In the genomic region with DNA sequence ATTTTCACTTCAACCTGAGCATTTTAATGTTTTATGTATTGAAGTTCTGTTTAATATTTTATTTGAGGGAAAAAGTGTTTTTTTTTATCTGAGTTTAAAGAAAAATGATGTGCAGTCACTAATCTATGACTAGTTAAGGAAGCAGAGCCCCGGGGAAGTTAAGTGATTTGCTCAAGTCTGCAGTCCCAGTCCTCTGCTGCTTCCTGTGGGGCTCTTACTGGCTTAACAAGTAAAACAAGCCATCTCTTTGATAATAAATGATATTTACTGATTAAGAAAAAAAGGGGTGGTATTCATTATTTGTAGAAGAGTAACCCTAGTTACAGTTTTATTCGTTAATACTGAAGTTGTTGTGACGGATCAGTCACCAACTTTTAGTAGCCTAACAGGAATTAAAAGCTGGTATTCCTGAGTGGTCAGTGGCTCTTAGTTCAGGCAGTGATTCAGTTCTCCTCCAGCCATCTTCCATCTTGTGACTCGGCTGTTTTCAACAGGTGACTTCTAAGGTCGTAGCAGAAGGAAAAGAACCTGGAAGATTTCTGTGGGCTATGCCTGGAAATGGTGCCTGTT, we compare ENCODE assay signal across 21 cellular contexts. TPM values are rescaled to one million over a fixed set of nuclear protein-coding genes. Genes with fewer than 3 reads are reported as not detected.
DNase-seq lines count a peak whose midpoint lies in the region; ATAC-seq and TF ChIP-seq lines count a peak whose summit lies in the region.
"Had no signal": no experiment of that assay in that cellular context is flagged by ENCODE, and none has a peak within 500 bp of the region (broad histone marks: within the 10 kb centered on the region; RNA-seq: fewer than 3 reads in every experiment).

No MANE protein-coding gene starts in this region.

- H3K27me3 Mint-ChIP-seq in activated naive CD4-positive, alpha-beta T cell treated with anti-CD3 and anti-CD28 coated beads for 36 hours (ENCODE audit: low read depth): no peaks in the 10 kb centered on the region
- H3K27me3 Mint-ChIP-seq in T-helper 1 cell treated with Interleukin-12 subunit alpha and Interleukin-12 subunit beta and Interleukin-4 antibody, amounts not matched to agents 30 μg/mL and 1 μg/mL, for 36 hours (ENCODE audit: low read depth): no peaks in the 10 kb centered on the region
- no peaks in the 10 kb centered on the region for H3K27me3 Mint-ChIP-seq in central memory CD8-positive, alpha-beta T cell
- H3K27me3 Mint-ChIP-seq in stimulated activated memory B cell treated with anti-CD40 and anti-IgM and Interleukin-4, amounts not matched to agents 10 μg/mL and 1 μg/mL and 100 μg/mL, for 72 hours: no peaks in the 10 kb centered on the region

- no peak overlapping the region for H3K4me3 ChIP-seq in prostate gland
- H3K4me3 ChIP-seq: ascending aorta, GM12878, heart left ventricle, sigmoid colon had no signal

- no peaks in the 10 kb centered on the region for H3K36me3 ChIP-seq in prostate gland
- H3K36me3 ChIP-seq: ascending aorta, heart left ventricle, sigmoid colon had no signal

- H3K4me3 Mint-ChIP-seq in activated naive CD4-positive, alpha-beta T cell treated with anti-CD3 and anti-CD28 coated beads for 36 hours: peak overlapping the region; percentile 73
- H3K4me3 Mint-ChIP-seq in T-helper 1 cell treated with Interleukin-12 subunit alpha and Interleukin-12 subunit beta and Interleukin-4 antibody, amounts not matched to agents 30 μg/mL and 1 μg/mL, for 36 hours: no peak overlapping the region
- peak overlapping the region; percentile 56 for H3K4me3 Mint-ChIP-seq in central memory CD8-positive, alpha-beta T cell
- H3K4me3 Mint-ChIP-seq in stimulated activated memory B cell treated with anti-CD40 and anti-IgM and Interleukin-4, amounts not matched to agents 10 μg/mL and 1 μg/mL and 100 μg/mL, for 72 hours: no peak overlapping the region
- H3K4me3 Mint-ChIP-seq: dendritic cell treated with granulocyte-macrophage colony-stimulating factor and Interleukin-4, amounts not matched to agents 40 ng/mL and 50 ng/mL, for 4 days; mesothelial cell of epicardium had no signal

- TF ChIP-seq POLR2A in prostate gland (IDR thresholded peaks at IDR 0.05): no peak

- ATAC-seq in central memory CD8-positive, alpha-beta T cell (replicated peaks; ENCODE audit: extremely low read depth, poor library complexity, severe bottlenecking): no peak
- no peak for ATAC-seq in stimulated activated memory B cell treated with anti-CD40 and anti-IgM and Interleukin-4, amounts not matched to agents 10 μg/mL and 1 μg/mL and 100 μg/mL, for 72 hours
- ATAC-seq: GM12878, heart left ventricle had no signal

- TF ChIP-seq CTCF in prostate gland (IDR thresholded peaks at IDR 0.05): no peak

- 67% methylated on average over 5 of the region's 5 CpGs for WGBS in prostate gland

- H3K27me3 ChIP-seq in prostate gland (replicated peaks; ENCODE audit: insufficient read depth): no peaks in the 10 kb centered on the region
- H3K27me3 ChIP-seq: ascending aorta had no signal

- H3K4me1 Mint-ChIP-seq in activated naive CD4-positive, alpha-beta T cell treated with anti-CD3 and anti-CD28 coated beads for 36 hours (ENCODE audit: low read depth): peaks cover 88% of the 10 kb centered on the region
- peaks cover 77% of the 10 kb centered on the region for H3K4me1 Mint-ChIP-seq in T-helper 1 cell treated with Interleukin-12 subunit alpha and Interleukin-12 subunit beta and Interleukin-4 antibody, amounts not matched to agents 30 μg/mL and 1 μg/mL, for 36 hours (ENCODE audit: low read depth)
- peaks cover 83% of the 10 kb centered on the region for H3K4me1 Mint-ChIP-seq in central memory CD8-positive, alpha-beta T cell
- H3K4me1 Mint-ChIP-seq in stimulated activated memory B cell treated with anti-CD40 and anti-IgM and Interleukin-4, amounts not matched to agents 10 μg/mL and 1 μg/mL and 100 μg/mL, for 72 hours: peaks cover 50% of the 10 kb centered on the region
- H3K4me1 Mint-ChIP-seq: mesothelial cell of epicardium had no signal

- peak; percentile 69 for DNase-seq in activated naive CD4-positive, alpha-beta T cell treated with anti-CD3 and anti-CD28 coated beads for 36 hours
- DNase-seq in activated naive CD4-positive, alpha-beta T cell treated with anti-CD3 and anti-CD28 coated beads, Interleukin-2, amount 50 U/mL, for 16 hours: no peak
- DNase-seq in central memory CD8-positive, alpha-beta T cell (ENCODE audit: low spot score in 2 of 2): no peak
- no peak for DNase-seq in DMS53 (lab: John Stamatoyannopoulos, UW)
- DNase-seq in prostate gland (ENCODE audit: low spot score): no peak
- DNase-seq in NCI-H128 (lab: John Stamatoyannopoulos, UW; ENCODE audit: unreplicated experiment): no peak
- DNase-seq: Caco-2, heart left ventricle, IMR-90, islet precursor cell, MV-4-11, NCI-H2081 treated with DMSO at 0.1 percent for 48 hours, NCI-H524 treated with DMSO at 0.1 percent for 48 hours, occipital lobe, sigmoid colon had no signal

- CTCF ChIA-PET in activated naive CD4-positive, alpha-beta T cell treated with anti-CD3 and anti-CD28 coated beads for 36 hours (lab: Charles Lee): interaction anchor here (1.2 to 1.7 kb wide), 2 partner anchors 20 to 30 kb away, joined by 3 to 7 read pairs; no protein-coding TSS in a partner anchor

- peaks cover 46% of the 10 kb centered on the region for H3K36me3 Mint-ChIP-seq in activated naive CD4-positive, alpha-beta T cell treated with anti-CD3 and anti-CD28 coated beads for 36 hours (ENCODE audit: low read depth)
- H3K36me3 Mint-ChIP-seq in T-helper 1 cell treated with Interleukin-12 subunit alpha and Interleukin-12 subunit beta and Interleukin-4 antibody, amounts not matched to agents 30 μg/mL and 1 μg/mL, for 36 hours (ENCODE audit: low read depth): peaks cover 37% of the 10 kb centered on the region
- peaks cover 48% of the 10 kb centered on the region for H3K36me3 Mint-ChIP-seq in central memory CD8-positive, alpha-beta T cell (ENCODE audit: insufficient read depth)
- peaks cover 34% of the 10 kb centered on the region for H3K36me3 Mint-ChIP-seq in stimulated activated memory B cell treated with anti-CD40 and anti-IgM and Interleukin-4, amounts not matched to agents 10 μg/mL and 1 μg/mL and 100 μg/mL, for 72 hours
- H3K36me3 Mint-ChIP-seq: mesothelial cell of epicardium had no signal

- no peaks in the 10 kb centered on the region for H3K9me3 Mint-ChIP-seq in activated naive CD4-positive, alpha-beta T cell treated with anti-CD3 and anti-CD28 coated beads for 36 hours
- H3K9me3 Mint-ChIP-seq in T-helper 1 cell treated with Interleukin-12 subunit alpha and Interleukin-12 subunit beta and Interleukin-4 antibody, amounts not matched to agents 30 μg/mL and 1 μg/mL, for 36 hours: no peaks in the 10 kb centered on the region
- no peaks in the 10 kb centered on the region for H3K9me3 Mint-ChIP-seq in central memory CD8-positive, alpha-beta T cell
- no peaks in the 10 kb centered on the region for H3K9me3 Mint-ChIP-seq in stimulated activated memory B cell treated with anti-CD40 and anti-IgM and Interleukin-4, amounts not matched to agents 10 μg/mL and 1 μg/mL and 100 μg/mL, for 72 hours
- H3K9me3 Mint-ChIP-seq: dendritic cell treated with granulocyte-macrophage colony-stimulating factor and Interleukin-4, amounts not matched to agents 40 ng/mL and 50 ng/mL, for 4 days had no signal

- peak overlapping the region; percentile 97 for H3K27ac Mint-ChIP-seq in activated naive CD4-positive, alpha-beta T cell treated with anti-CD3 and anti-CD28 coated beads for 36 hours
- H3K27ac Mint-ChIP-seq in T-helper 1 cell treated with Interleukin-12 subunit alpha and Interleukin-12 subunit beta and Interleukin-4 antibody, amounts not matched to agents 30 μg/mL and 1 μg/mL, for 36 hours: peak overlapping the region; percentile 92
- peak overlapping the region; percentile 99 for H3K27ac Mint-ChIP-seq in central memory CD8-positive, alpha-beta T cell (ENCODE audit: low read depth)
- peak overlapping the region; percentile 93 for H3K27ac Mint-ChIP-seq in stimulated activated memory B cell treated with anti-CD40 and anti-IgM and Interleukin-4, amounts not matched to agents 10 μg/mL and 1 μg/mL and 100 μg/mL, for 72 hours
- H3K27ac Mint-ChIP-seq: dendritic cell treated with granulocyte-macrophage colony-stimulating factor and Interleukin-4, amounts not matched to agents 40 ng/mL and 50 ng/mL, for 4 days; mesothelial cell of epicardium had no signal

- no peaks in the 10 kb centered on the region for H3K9me3 ChIP-seq in prostate gland
- H3K9me3 ChIP-seq: ascending aorta, Caco-2, heart left ventricle, sigmoid colon had no signal

- intact Hi-C loops in activated naive CD4-positive, alpha-beta T cell treated with anti-CD3 and anti-CD28 coated beads for 36 hours (cut with micrococcal nuclease): loop anchor here (5.0 to 10.0 kb wide), 3 partner anchors 524 to 1976 kb away; a partner anchor contains a TSS
- intact Hi-C loops in prostate gland (cut with DNase I): no loop called here

- no peak overlapping the region for H3K27ac ChIP-seq in prostate gland
- H3K27ac ChIP-seq: ascending aorta, heart left ventricle, sigmoid colon had no signal

- no peaks in the 10 kb centered on the region for H3K4me1 ChIP-seq in prostate gland (replicated peaks)
- H3K4me1 ChIP-seq: ascending aorta, Caco-2, sigmoid colon had no signal

RNA-seq across cellular contexts. Expression of a gene that starts 21.7 kb away (rescaled TPM):
- 100 to 1,000 TPM; 128 to 133 TPM for total RNA-seq in activated naive CD4-positive, alpha-beta T cell treated with anti-CD3 and anti-CD28 coated beads for 36 hours
- 10 to 100 TPM in 1 of 2 donors, 1 to 10 TPM in 1; 8.6 to 34.0 TPM for total RNA-seq in prostate gland
- total RNA-seq: ascending aorta, IMR-90 had no signal

Comparison
In these comparisons a context has a peak if more than half of its experiments do, and no peak if none do; other contexts are left out.
1. H3K4me3 Mint-ChIP-seq: peak in activated naive CD4-positive, alpha-beta T cell treated with anti-CD3 and anti-CD28 coated beads for 36 hours (single experiment) and central memory CD8-positive, alpha-beta T cell (single experiment); none in T-helper 1 cell treated with Interleukin-12 subunit alpha and Interleukin-12 subunit beta and Interleukin-4 antibody, amounts not matched to agents 30 μg/mL and 1 μg/mL, for 36 hours (single experiment) and stimulated activated memory B cell treated with anti-CD40 and anti-IgM and Interleukin-4, amounts not matched to agents 10 μg/mL and 1 μg/mL and 100 μg/mL, for 72 hours (single experiment).
2. Peak in every context shown above with its lines, with median percentiles within 50 percentile points of each other: H3K27ac Mint-ChIP-seq.